In genomic region chr22:32202539-32203180, GRCh38 we compare ENCODE assay signal across 8 cellular contexts.
DNase-seq lines count a peak whose midpoint lies in the region; ATAC-seq and TF ChIP-seq lines count a peak whose summit lies in the region.

No MANE protein-coding gene starts in this region.

- CTCF ChIA-PET in HEK293 (lab: Yijun Ruan, JAX) = interaction anchor here (0.6 to 1.5 kb wide), 17 partner anchors 9 to 274 kb away, joined by 3 to 12 read pairs (median 3); partner anchors contain the start of gene RTCB

- H3K9me3 ChIP-seq in HEK293 (ENCODE audit: control insufficient read depth, insufficient read depth, low read depth, low read length) = no peaks in the 10 kb centered on the region

- peak; percentile 68 for DNase-seq in COLO829 (ENCODE audit: low spot score)
- DNase-seq in NOMO-1 (lab: John Stamatoyannopoulos, UW; ENCODE audit: unreplicated experiment in 2 of 2) = peak; percentile 58 to 74
- peak; percentile 36 for DNase-seq in iPS DF 4.7 (ENCODE audit: extremely low read depth, low spot score)
- DNase-seq in stimulated activated CD4-positive, alpha-beta T cell treated with anti-CD3 and anti-CD28 coated beads, Interleukin-4, amount 100 ng/mL, for 24 hours = peak; percentile 31
- no peak for DNase-seq in activated gamma-delta T cell treated with Interleukin-2 at 50 U/mL for 16 hours

- 0 out of 2 replicates have a peak, but pooled peaks cover 3% of the 10 kb centered on the region for H3K4me1 ChIP-seq in HEK293 (ENCODE audit: control insufficient read depth, insufficient read depth, low read length)

- POLR2A ChIA-PET in HEK293 (lab: Yijun Ruan, JAX) = no interaction called here

- no peak overlapping the region for H3K4me3 ChIP-seq in HEK293 (ENCODE audit: low read depth, low read length)

- H3K36me3 ChIP-seq in HEK293 (ENCODE audit: control insufficient read depth in 2 of 2, insufficient read depth in 1 of 2, low read length in 2 of 2) = peaks cover 0 to 4% of the 10 kb centered on the region in 2 experiments; a peak in 1 of 3 replicates

- ATAC-seq in HG02840 (IDR thresholded peaks at IDR 0.05; ENCODE audit: low FRiP score, unreplicated experiment) = no peak

- no peak overlapping the region for H3K27ac ChIP-seq in HEK293 (ENCODE audit: extremely low read depth, low read depth, low read length)
- peak overlapping the region; percentile 52 for H3K27ac ChIP-seq in angular gyrus (ENCODE audit: low read depth, low read length)

- peak; percentile 69 for TF ChIP-seq CTCF in HEK293 (tag by site-specific recombination; IDR thresholded peaks at IDR 0.05)

TF ChIP-seq in HEK293, 187 proteins besides CTCF, POLR2A, EP300 and RAD21 (continues in another document):
- peak; percentile 49; the same call in 1 of the 2 replicates for TF ChIP-seq ZBTB20 (tag by site-specific recombination; IDR thresholded peaks at IDR 0.05)
- TF ChIP-seq ZNF423 (tag by site-specific recombination; IDR thresholded peaks at IDR 0.05) = no peak
- TF ChIP-seq ZNF350 (tag by site-specific recombination; IDR thresholded peaks at IDR 0.05) = no peak
- TF ChIP-seq SCRT2 (tag by site-specific recombination; IDR thresholded peaks at IDR 0.05) = no peak
- peak; percentile 42; the same call in 1 of the 2 replicates for TF ChIP-seq ZNF341 (tag by site-specific recombination; IDR thresholded peaks at IDR 0.05; ENCODE audit: low read depth)
- TF ChIP-seq KLF8 (tag by site-specific recombination; IDR thresholded peaks at IDR 0.05) = 0 out of 2 replicates have a peak, but pooled peaks have one; percentile 14
- TF ChIP-seq ZNF670 (tag by site-specific recombination; IDR thresholded peaks at IDR 0.05; ENCODE audit: low read depth) = no peak
- peak; percentile 81 for TF ChIP-seq EGR2 (tag by site-specific recombination; IDR thresholded peaks at IDR 0.05; ENCODE audit: low read depth)
- no peak for TF ChIP-seq ZNF518A (tag by site-specific recombination; conservative IDR thresholded peaks at IDR 0.05; ENCODE audit: low read depth)
- TF ChIP-seq, protein P1, sequence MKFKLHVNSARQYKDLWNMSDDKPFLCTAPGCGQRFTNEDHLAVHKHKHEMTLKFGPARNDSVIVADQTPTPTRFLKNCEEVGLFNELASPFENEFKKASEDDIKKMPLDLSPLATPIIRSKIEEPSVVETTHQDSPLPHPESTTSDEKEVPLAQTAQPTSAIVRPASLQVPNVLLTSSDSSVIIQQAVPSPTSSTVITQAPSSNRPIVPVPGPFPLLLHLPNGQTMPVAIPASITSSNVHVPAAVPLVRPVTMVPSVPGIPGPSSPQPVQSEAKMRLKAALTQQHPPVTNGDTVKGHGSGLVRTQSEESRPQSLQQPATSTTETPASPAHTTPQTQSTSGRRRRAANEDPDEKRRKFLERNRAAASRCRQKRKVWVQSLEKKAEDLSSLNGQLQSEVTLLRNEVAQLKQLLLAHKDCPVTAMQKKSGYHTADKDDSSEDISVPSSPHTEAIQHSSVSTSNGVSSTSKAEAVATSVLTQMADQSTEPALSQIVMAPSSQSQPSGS (tag by site-specific recombination; IDR thresholded peaks at IDR 0.05; ENCODE audit: low read depth) = no peak
- no peak for TF ChIP-seq ZNF354C (tag by site-specific recombination; IDR thresholded peaks at IDR 0.05; ENCODE audit: borderline replicate concordance, low read depth)
- TF ChIP-seq ZNF707 (tag by site-specific recombination; IDR thresholded peaks at IDR 0.05) = no peak
- TF ChIP-seq ZNF146 (tag by site-specific recombination; IDR thresholded peaks at IDR 0.05) = no peak
- TF ChIP-seq INSM2 (tag by site-specific recombination; IDR thresholded peaks at IDR 0.05) = no peak
- peak; percentile 42; the same call in 1 of the 2 replicates for TF ChIP-seq PRDM10 (tag by site-specific recombination; IDR thresholded peaks at IDR 0.05)
- no peak for TF ChIP-seq ZNF785 (tag by site-specific recombination; IDR thresholded peaks at IDR 0.05)
- TF ChIP-seq ZNF654 (tag by site-specific recombination; IDR thresholded peaks at IDR 0.05; ENCODE audit: low read depth) = peak; percentile 47
- peak; percentile 89 for TF ChIP-seq ZIC2 (tag by site-specific recombination; IDR thresholded peaks at IDR 0.05)
- TF ChIP-seq ZFP69B (tag by site-specific recombination; IDR thresholded peaks at IDR 0.05) = no peak
- peak; percentile 2; the same call in 1 of the 2 replicates for TF ChIP-seq SP2 (tag by site-specific recombination; IDR thresholded peaks at IDR 0.05)
